ENCODE assay signal across 3 cellular contexts in the genomic region with DNA sequence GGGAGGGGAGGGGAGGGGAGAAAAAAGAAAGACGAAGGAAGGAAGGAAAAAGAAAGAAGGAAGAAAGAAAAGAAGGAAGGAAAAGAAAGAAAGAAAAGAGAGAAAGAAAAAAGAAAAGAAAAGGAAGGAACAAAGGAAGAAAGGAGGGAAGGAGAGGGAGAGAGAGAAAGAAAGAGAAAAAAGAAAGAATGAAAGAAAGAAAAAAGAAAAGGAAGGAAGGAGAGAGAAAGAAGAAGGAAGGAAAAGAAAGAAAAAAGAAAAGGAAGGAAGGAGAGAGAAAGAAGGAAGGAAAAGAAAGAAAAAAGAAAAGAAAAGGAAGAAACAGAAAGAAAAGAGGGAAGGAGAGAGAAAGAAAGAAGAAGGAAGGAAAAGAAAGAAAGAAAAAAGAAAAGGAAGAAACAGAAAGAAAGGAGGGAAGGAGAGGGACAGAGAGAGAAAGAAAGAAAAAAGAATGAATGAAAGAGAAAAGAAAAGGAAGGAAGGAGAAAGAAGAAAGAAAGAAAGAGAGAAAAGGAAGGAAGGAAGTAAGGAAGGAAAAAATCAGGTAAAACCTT.
TF ChIP-seq lines count a peak whose summit lies in the region.

No MANE protein-coding gene starts in this region.

TF ChIP-seq in SK-N-SH, 30 proteins besides CTCF, POLR2A, EP300 and RAD21:
- TF ChIP-seq, protein P1, sequence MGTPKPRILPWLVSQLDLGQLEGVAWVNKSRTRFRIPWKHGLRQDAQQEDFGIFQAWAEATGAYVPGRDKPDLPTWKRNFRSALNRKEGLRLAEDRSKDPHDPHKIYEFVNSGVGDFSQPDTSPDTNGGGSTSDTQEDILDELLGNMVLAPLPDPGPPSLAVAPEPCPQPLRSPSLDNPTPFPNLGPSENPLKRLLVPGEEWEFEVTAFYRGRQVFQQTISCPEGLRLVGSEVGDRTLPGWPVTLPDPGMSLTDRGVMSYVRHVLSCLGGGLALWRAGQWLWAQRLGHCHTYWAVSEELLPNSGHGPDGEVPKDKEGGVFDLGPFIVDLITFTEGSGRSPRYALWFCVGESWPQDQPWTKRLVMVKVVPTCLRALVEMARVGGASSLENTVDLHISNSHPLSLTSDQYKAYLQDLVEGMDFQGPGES (IDR thresholded peaks at IDR 0.05; ENCODE audit: low read depth, low read length) = no peak
- no peak for TF ChIP-seq MEF2A (IDR thresholded peaks at IDR 0.05; ENCODE audit: borderline replicate concordance, low read depth)
- TF ChIP-seq EZH2phosphoT487 (IDR thresholded peaks at IDR 0.05; ENCODE audit: borderline replicate concordance, low read depth) = no peak
- TF ChIP-seq TAF1 (IDR thresholded peaks at IDR 0.05; ENCODE audit: borderline replicate concordance, low read depth, low read length) = no peak
TF ChIP-seq in SK-N-SH: peak in this region for 0.

TF ChIP-seq in WTC11, 78 proteins besides CTCF, POLR2A, EP300 and RAD21 (continued from another document):
- TF ChIP-seq, protein P2, sequence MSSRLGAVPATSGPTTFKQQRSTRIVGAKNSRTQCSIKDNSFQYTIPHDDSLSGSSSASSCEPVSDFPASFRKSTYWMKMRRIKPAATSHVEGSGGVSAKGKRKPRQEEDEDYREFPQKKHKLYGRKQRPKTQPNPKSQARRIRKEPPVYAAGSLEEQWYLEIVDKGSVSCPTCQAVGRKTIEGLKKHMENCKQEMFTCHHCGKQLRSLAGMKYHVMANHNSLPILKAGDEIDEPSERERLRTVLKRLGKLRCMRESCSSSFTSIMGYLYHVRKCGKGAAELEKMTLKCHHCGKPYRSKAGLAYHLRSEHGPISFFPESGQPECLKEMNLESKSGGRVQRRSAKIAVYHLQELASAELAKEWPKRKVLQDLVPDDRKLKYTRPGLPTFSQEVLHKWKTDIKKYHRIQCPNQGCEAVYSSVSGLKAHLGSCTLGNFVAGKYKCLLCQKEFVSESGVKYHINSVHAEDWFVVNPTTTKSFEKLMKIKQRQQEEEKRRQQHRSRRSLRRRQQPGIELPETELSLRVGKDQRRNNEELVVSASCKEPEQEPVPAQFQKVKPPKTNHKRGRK (CRISPR knock-in tag; IDR thresholded peaks at IDR 0.05; ENCODE audit: borderline replicate concordance) = peak; percentile 94
- no peak for TF ChIP-seq ZNF219 (CRISPR knock-in tag; IDR thresholded peaks at IDR 0.05; ENCODE audit: borderline replicate concordance)

TF ChIP-seq in neural cell, 6 proteins besides CTCF, POLR2A, EP300 and RAD21 (continued from another document):
- TF ChIP-seq, protein P3, sequence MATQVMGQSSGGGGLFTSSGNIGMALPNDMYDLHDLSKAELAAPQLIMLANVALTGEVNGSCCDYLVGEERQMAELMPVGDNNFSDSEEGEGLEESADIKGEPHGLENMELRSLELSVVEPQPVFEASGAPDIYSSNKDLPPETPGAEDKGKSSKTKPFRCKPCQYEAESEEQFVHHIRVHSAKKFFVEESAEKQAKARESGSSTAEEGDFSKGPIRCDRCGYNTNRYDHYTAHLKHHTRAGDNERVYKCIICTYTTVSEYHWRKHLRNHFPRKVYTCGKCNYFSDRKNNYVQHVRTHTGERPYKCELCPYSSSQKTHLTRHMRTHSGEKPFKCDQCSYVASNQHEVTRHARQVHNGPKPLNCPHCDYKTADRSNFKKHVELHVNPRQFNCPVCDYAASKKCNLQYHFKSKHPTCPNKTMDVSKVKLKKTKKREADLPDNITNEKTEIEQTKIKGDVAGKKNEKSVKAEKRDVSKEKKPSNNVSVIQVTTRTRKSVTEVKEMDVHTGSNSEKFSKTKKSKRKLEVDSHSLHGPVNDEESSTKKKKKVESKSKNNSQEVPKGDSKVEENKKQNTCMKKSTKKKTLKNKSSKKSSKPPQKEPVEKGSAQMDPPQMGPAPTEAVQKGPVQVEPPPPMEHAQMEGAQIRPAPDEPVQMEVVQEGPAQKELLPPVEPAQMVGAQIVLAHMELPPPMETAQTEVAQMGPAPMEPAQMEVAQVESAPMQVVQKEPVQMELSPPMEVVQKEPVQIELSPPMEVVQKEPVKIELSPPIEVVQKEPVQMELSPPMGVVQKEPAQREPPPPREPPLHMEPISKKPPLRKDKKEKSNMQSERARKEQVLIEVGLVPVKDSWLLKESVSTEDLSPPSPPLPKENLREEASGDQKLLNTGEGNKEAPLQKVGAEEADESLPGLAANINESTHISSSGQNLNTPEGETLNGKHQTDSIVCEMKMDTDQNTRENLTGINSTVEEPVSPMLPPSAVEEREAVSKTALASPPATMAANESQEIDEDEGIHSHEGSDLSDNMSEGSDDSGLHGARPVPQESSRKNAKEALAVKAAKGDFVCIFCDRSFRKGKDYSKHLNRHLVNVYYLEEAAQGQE (IDR thresholded peaks at IDR 0.05; ENCODE audit: borderline replicate concordance) = no peak
- TF ChIP-seq MXI1 (conservative IDR thresholded peaks at IDR 0.05; ENCODE audit: poor library complexity, severe bottlenecking) = no peak
- TF ChIP-seq EZH2 (IDR thresholded peaks at IDR 0.05; ENCODE audit: borderline replicate concordance, insufficient read depth, low read length, poor library complexity, severe bottlenecking) = no peak
TF ChIP-seq in neural cell: peak in this region for 0.
